Comparison of ENCODE assay signal across 9 cellular contexts in genomic region chr6:89357390-89357789, GRCh38.
DNase-seq lines count a peak whose midpoint lies in the region; ATAC-seq lines count a peak whose summit lies in the region.
"Had no signal": no experiment of that assay in that cellular context is flagged by ENCODE, and none has a peak within 500 bp of the region (broad histone marks: within the 10 kb centered on the region; RNA-seq: fewer than 3 reads in every experiment).

No MANE protein-coding gene starts in this region.

- peak overlapping the region in 1 of 2 donors; percentile 27 for H3K4me3 ChIP-seq in mucosa of rectum (ENCODE audit: low read length in 2 of 2)
- H3K4me3 ChIP-seq: SJSA1 had no signal

- DNase-seq in NAMALWA (ENCODE audit: low spot score) (peak; percentile 95), DMS153 treated with DMSO at 0.1 percent for 48 hours (lab: John Stamatoyannopoulos, UW; ENCODE audit: unreplicated experiment) (no peak), medulla oblongata (ENCODE audit: extremely low spot score) (no peak), NCI-H2227 treated with DMSO at 0.1 percent for 48 hours (lab: John Stamatoyannopoulos, UW) (no peak)
- DNase-seq in activated CD4-positive, alpha-beta T cell treated with anti-CD3 and anti-CD28 coated beads for 48 hours = no peak

- ATAC-seq in GM18861 (IDR thresholded peaks at IDR 0.05; ENCODE audit: unreplicated experiment) (peak; percentile 48), GM21825 (IDR thresholded peaks at IDR 0.05; ENCODE audit: unreplicated experiment) (peak; percentile 50)

- H3K27ac ChIP-seq in mucosa of rectum (ENCODE audit: low read depth in 2 of 2, low read length in 2 of 2) = peak overlapping the region; percentile 53 to 61
- H3K27ac ChIP-seq: SJSA1 had no signal

- H3K36me3 ChIP-seq in mucosa of rectum (ENCODE audit: control insufficient read depth in 2 of 2, insufficient read depth in 2 of 2, low read length in 2 of 2) = no peaks in the 10 kb centered on the region

- H3K27me3 ChIP-seq in mucosa of rectum (ENCODE audit: control insufficient read depth in 2 of 2, insufficient read depth in 2 of 2, low read length in 2 of 2) = no peaks in the 10 kb centered on the region
- H3K27me3 ChIP-seq: SJSA1 had no signal

- H3K9ac ChIP-seq in mucosa of rectum (ENCODE audit: low read depth in 1 of 2, low read length in 2 of 2) = peak overlapping the region in 1 of 2 donors; percentile 47

- peaks cover 0 to 5% of the 10 kb centered on the region in 2 donors for H3K4me1 ChIP-seq in mucosa of rectum (ENCODE audit: control insufficient read depth in 2 of 2, insufficient read depth in 2 of 2, low read length in 2 of 2)

- H3K9me3 ChIP-seq in mucosa of rectum (ENCODE audit: control insufficient read depth in 2 of 2, low read length in 2 of 2) = no peaks in the 10 kb centered on the region
- H3K9me3 ChIP-seq: SJSA1 had no signal
